24 cellular contexts compared by ENCODE assay signal in genomic region chr18:8401606-8402005, GRCh38.
DNase-seq lines count a peak whose midpoint lies in the region; ATAC-seq and TF ChIP-seq lines count a peak whose summit lies in the region.
"Had no signal": no experiment of that assay in that cellular context is flagged by ENCODE, and none has a peak within 500 bp of the region (broad histone marks: within the 10 kb centered on the region; RNA-seq: fewer than 3 reads in every experiment).

No MANE protein-coding gene starts in this region.

- DNase-seq in NCI-H2227 (lab: John Stamatoyannopoulos, UW; ENCODE audit: unreplicated experiment) (peak; percentile 54), NCI-H2227 treated with DMSO at 0.1 percent for 48 hours (lab: John Stamatoyannopoulos, UW) (no peak), GM23338 (ENCODE audit: low spot score) (no peak), WTC11 (ENCODE audit: low spot score) (no peak), left lobe of liver (ENCODE audit: low spot score) (peak; percentile 15)
- DNase-seq in activated CD8-positive, alpha-beta memory T cell treated with anti-CD3 and anti-CD28 coated beads for 24 hours: no peak
- DNase-seq: AML-193; Caco-2; Calu3; CD4-positive, alpha-beta T cell; CD8-positive, alpha-beta T cell; DMS153; DMS53; DMS79; DND-41; EL; GDM1 had no signal

- POLR2A ChIA-PET in WTC11 (lab: Charles Lee): no interaction called here

- H3K36me3 Mint-ChIP-seq in GM23338 (ENCODE audit: low read depth) (no peaks in the 10 kb centered on the region), WTC11 (0 out of 2 replicates have a peak, but pooled peaks cover 2% of the 10 kb centered on the region)
- H3K36me3 Mint-ChIP-seq: CD8-positive, alpha-beta T cell had no signal

- no peaks in the 10 kb centered on the region for H3K27me3 ChIP-seq in GM23338 (ENCODE audit: insufficient read depth)
- H3K27me3 ChIP-seq: BLaER1 treated with 17β-estradiol and CSF1 and Interleukin-3, amounts not matched to agents 10 nM and 100 nM had no signal

- no peaks in the 10 kb centered on the region for H3F3A ChIP-seq in GM23338 (replicated peaks; ENCODE audit: low read depth)

- no peak overlapping the region for H3K4me3 ChIP-seq in GM23338
- H3K4me3 ChIP-seq: A549; BLaER1 treated with 17β-estradiol and CSF1 and Interleukin-3, amounts not matched to agents 10 nM and 100 nM; GM12878 had no signal

- TF ChIP-seq CTCF in GM23338 (conservative IDR thresholded peaks at IDR 0.05; ENCODE audit: low read depth in 2 of 2): no peak
- no peak for TF ChIP-seq CTCF in WTC11 (IDR thresholded peaks at IDR 0.05)

- peaks cover 8% of the 10 kb centered on the region; the same call in 1 of the 2 replicates for H3K4me1 ChIP-seq in GM23338 (ENCODE audit: insufficient read depth)
- H3K4me1 ChIP-seq: A549; BLaER1 treated with 17β-estradiol and CSF1 and Interleukin-3, amounts not matched to agents 10 nM and 100 nM; Caco-2 had no signal

- peaks cover 20% of the 10 kb centered on the region for H3K4me1 Mint-ChIP-seq in GM23338
- H3K4me1 Mint-ChIP-seq in WTC11: peaks cover 18% of the 10 kb centered on the region
- H3K4me1 Mint-ChIP-seq: B cell had no signal

- H3K9me2 ChIP-seq in GM23338 (ENCODE audit: insufficient read depth): no peaks in the 10 kb centered on the region

- H3K27me3 Mint-ChIP-seq in GM23338 (ENCODE audit: insufficient read depth, low read depth, poor library complexity): peaks cover 13% of the 10 kb centered on the region
- no peaks in the 10 kb centered on the region for H3K27me3 Mint-ChIP-seq in WTC11 (ENCODE audit: low read depth)
- H3K27me3 Mint-ChIP-seq: B cell; CD4-positive, alpha-beta T cell had no signal

- CTCF ChIA-PET in WTC11 (lab: Charles Lee): interaction anchor here (0.7 to 1.6 kb wide), 3 partner anchors 12 to 79 kb away, joined by 3 to 4 read pairs (median 3); no protein-coding TSS in a partner anchor

- no peaks in the 10 kb centered on the region for H4K20me1 ChIP-seq in GM23338 (replicated peaks; ENCODE audit: insufficient read depth)
- H4K20me1 ChIP-seq: BLaER1 treated with 17β-estradiol and CSF1 and Interleukin-3, amounts not matched to agents 10 nM and 100 nM had no signal

- H3K4me2 ChIP-seq in GM23338: no peak overlapping the region
- H3K4me2 ChIP-seq: A549; BLaER1 treated with 17β-estradiol and CSF1 and Interleukin-3, amounts not matched to agents 10 nM and 100 nM had no signal

- ATAC-seq in GM23338: peak; percentile 31; the same call in 2 of the 3 replicates
- ATAC-seq in WTC11: peak; percentile 47
- no peak for ATAC-seq in left lobe of liver
- ATAC-seq in HG02870 (IDR thresholded peaks at IDR 0.05; ENCODE audit: unreplicated experiment): no peak
- ATAC-seq: A549; CD8-positive, alpha-beta T cell; GM12878 had no signal

- H3K4me3 Mint-ChIP-seq in GM23338 (no peak overlapping the region), WTC11 (no peak overlapping the region)
- H3K4me3 Mint-ChIP-seq: B cell; CD4-positive, alpha-beta T cell; CD8-positive, alpha-beta T cell had no signal

- no peaks in the 10 kb centered on the region for H3K36me3 ChIP-seq in GM23338 (ENCODE audit: insufficient read depth)
- H3K36me3 ChIP-seq: BLaER1 treated with 17β-estradiol and CSF1 and Interleukin-3, amounts not matched to agents 10 nM and 100 nM had no signal

- H3K79me2 ChIP-seq in GM23338 (replicated peaks; ENCODE audit: insufficient read depth): no peaks in the 10 kb centered on the region

- no peaks in the 10 kb centered on the region for H3K9me3 Mint-ChIP-seq in GM23338
- peaks cover 3% of the 10 kb centered on the region; the same call in 1 of the 2 replicates for H3K9me3 Mint-ChIP-seq in WTC11
- H3K9me3 Mint-ChIP-seq: CD4-positive, alpha-beta T cell; CD8-positive, alpha-beta T cell had no signal

- H3K27ac ChIP-seq in GM23338 (ENCODE audit: low read depth): no peak overlapping the region
- H3K27ac ChIP-seq: 22Rv1; A549; BLaER1 treated with 17β-estradiol and CSF1 and Interleukin-3, amounts not matched to agents 10 nM and 100 nM; C4-2B had no signal

- peak overlapping the region; percentile 43; the same call in 1 of the 2 replicates for H2AFZ ChIP-seq in GM23338

- peak overlapping the region; percentile 70 for H3K27ac Mint-ChIP-seq in GM23338
- H3K27ac Mint-ChIP-seq in WTC11: peak overlapping the region; percentile 53; the same call in 1 of the 2 replicates
- H3K27ac Mint-ChIP-seq: B cell; CD4-positive, alpha-beta T cell; CD8-positive, alpha-beta T cell had no signal

TF ChIP-seq in GM23338, 12 proteins besides CTCF, POLR2A, EP300 and RAD21:
- TF ChIP-seq CREB1 (CRISPR knock-in tag; IDR thresholded peaks at IDR 0.05; ENCODE audit: low read depth): no peak
- no peak for TF ChIP-seq REST (IDR thresholded peaks at IDR 0.05; ENCODE audit: unreplicated experiment)
- no peak for TF ChIP-seq EZH2phosphoT487 (IDR thresholded peaks at IDR 0.05; ENCODE audit: unreplicated experiment)
TF ChIP-seq in GM23338: peak in this region for 0.

TF ChIP-seq in WTC11, 78 proteins besides CTCF, POLR2A, EP300 and RAD21:
- TF ChIP-seq E2F1 (CRISPR knock-in tag; IDR thresholded peaks at IDR 0.05) (no peak), NR3C1 (CRISPR knock-in tag; conservative IDR thresholded peaks at IDR 0.05; ENCODE audit: low read depth) (no peak), HMGA2 (CRISPR knock-in tag; IDR thresholded peaks at IDR 0.05) (no peak), FOXP1 (CRISPR knock-in tag; IDR thresholded peaks at IDR 0.05; ENCODE audit: borderline replicate concordance) (no peak), ZNF138 (CRISPR knock-in tag; conservative IDR thresholded peaks at IDR 0.05) (no peak), ATF3 (CRISPR knock-in tag; conservative IDR thresholded peaks at IDR 0.05) (no peak), USF2 (CRISPR knock-in tag; IDR thresholded peaks at IDR 0.05) (no peak), NFYB (CRISPR knock-in tag; conservative IDR thresholded peaks at IDR 0.05; ENCODE audit: low read depth) (no peak), FOXJ3 (CRISPR knock-in tag; IDR thresholded peaks at IDR 0.05; ENCODE audit: borderline replicate concordance) (no peak)
- TF ChIP-seq, protein P1, sequence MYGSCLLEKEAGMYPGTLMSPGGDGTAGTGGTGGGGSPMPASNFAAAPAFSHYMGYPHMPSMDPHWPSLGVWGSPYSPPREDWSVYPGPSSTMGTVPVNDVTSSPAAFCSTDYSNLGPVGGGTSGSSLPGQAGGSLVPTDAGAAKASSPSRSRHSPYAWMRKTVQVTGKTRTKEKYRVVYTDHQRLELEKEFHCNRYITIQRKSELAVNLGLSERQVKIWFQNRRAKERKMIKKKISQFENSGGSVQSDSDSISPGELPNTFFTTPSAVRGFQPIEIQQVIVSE (CRISPR knock-in tag; IDR thresholded peaks at IDR 0.05; ENCODE audit: borderline replicate concordance): no peak
- TF ChIP-seq, protein P2, sequence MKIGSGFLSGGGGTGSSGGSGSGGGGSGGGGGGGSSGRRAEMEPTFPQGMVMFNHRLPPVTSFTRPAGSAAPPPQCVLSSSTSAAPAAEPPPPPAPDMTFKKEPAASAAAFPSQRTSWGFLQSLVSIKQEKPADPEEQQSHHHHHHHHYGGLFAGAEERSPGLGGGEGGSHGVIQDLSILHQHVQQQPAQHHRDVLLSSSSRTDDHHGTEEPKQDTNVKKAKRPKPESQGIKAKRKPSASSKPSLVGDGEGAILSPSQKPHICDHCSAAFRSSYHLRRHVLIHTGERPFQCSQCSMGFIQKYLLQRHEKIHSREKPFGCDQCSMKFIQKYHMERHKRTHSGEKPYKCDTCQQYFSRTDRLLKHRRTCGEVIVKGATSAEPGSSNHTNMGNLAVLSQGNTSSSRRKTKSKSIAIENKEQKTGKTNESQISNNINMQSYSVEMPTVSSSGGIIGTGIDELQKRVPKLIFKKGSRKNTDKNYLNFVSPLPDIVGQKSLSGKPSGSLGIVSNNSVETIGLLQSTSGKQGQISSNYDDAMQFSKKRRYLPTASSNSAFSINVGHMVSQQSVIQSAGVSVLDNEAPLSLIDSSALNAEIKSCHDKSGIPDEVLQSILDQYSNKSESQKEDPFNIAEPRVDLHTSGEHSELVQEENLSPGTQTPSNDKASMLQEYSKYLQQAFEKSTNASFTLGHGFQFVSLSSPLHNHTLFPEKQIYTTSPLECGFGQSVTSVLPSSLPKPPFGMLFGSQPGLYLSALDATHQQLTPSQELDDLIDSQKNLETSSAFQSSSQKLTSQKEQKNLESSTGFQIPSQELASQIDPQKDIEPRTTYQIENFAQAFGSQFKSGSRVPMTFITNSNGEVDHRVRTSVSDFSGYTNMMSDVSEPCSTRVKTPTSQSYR (CRISPR knock-in tag; IDR thresholded peaks at IDR 0.05): no peak

Comparison
In these comparisons a context has a peak if more than half of its experiments do, and no peak if none do; other contexts are left out.
1. DNase-seq: peak in NCI-H2227 (single experiment) and left lobe of liver (single experiment); none in NCI-H2227 treated with DMSO at 0.1 percent for 48 hours (single experiment), GM23338 (single experiment), WTC11 (single experiment) and activated CD8-positive, alpha-beta memory T cell treated with anti-CD3 and anti-CD28 coated beads for 24 hours (single experiment).
2. ATAC-seq: peak in GM23338 (single experiment) and WTC11 (single experiment); none in left lobe of liver (single experiment) and HG02870 (single experiment).